1 cellular context compared by ENCODE assay signal in the genomic region with DNA sequence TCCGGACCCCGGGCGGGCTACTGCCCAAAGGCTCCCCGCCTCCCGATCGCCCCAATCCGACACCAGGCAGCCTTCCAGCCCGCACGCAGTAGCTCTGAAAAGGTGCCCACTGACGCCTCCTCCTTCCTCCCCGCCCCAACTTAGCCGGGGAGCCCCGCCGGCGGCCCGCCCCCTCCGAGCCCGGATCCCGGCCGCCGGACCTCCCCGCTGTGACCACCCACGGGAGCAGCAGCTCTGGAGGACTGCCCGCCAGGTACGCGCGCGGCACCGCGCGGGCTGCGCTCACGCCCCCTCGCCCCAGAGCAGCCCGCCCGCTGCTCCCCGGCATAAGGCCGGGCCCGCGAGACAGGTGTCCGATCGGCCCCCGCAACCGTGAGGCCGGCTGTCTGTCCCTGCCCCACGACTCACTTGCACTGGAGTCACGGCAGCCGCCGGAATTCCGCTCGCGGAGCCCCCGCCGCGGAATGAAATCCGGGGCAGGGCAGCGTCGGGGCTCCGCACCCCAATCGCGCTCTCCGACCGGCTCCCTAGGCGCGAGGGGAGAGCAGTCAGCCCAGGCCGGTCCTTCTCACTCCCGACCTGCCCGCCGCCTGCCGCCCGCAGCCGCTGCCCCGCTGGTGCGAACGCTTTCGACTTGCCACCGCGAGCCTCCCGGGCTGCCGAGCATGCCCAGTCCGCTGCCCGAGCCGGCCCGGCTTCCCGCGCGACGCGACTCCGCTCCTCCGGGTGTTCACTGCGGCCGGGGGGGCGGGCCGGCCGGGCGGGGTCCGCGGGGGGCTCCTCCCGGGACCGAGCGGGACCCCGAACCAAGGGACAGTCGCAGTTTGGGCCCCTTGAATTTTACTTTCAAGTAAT.
TF ChIP-seq lines count a peak whose summit lies in the region.

TSS of gene SGMS1 (minus strand) at position 658 of the 855 bp plus-strand sequence. CDS start 279,842 bp downstream, outside the sequence.

TF ChIP-seq in K562, 482 proteins besides CTCF, POLR2A, EP300 and RAD21 (continued from another document and continues in another):
- peak in 1 of 2 experiments; percentile 57; a peak in 1 of 4 replicates for TF ChIP-seq MLLT1 (IDR thresholded peaks at IDR 0.05)
- peak; percentile 39 for TF ChIP-seq PHF20 (IDR thresholded peaks at IDR 0.05; ENCODE audit: partially characterized antibody)
- TF ChIP-seq ZBTB33 (CRISPR knock-in tag; IDR thresholded peaks at IDR 0.05): 0 out of 2 replicates have a peak, but pooled peaks have one; percentile 9
- TF ChIP-seq ZNF584 (CRISPR knock-in tag; IDR thresholded peaks at IDR 0.05; ENCODE audit: low read depth): no peak
- TF ChIP-seq ZC3H11A (IDR thresholded peaks at IDR 0.05; ENCODE audit: low read depth, low read length): no peak
- peak; percentile 37; the same call in 1 of the 2 replicates for TF ChIP-seq KDM2B (CRISPR knock-in tag; IDR thresholded peaks at IDR 0.05)
- TF ChIP-seq CHD1 (IDR thresholded peaks at IDR 0.05; ENCODE audit: low read length): peak; percentile 88
- 0 out of 2 replicates have a peak, but pooled peaks have one; percentile 26 for TF ChIP-seq NFIC (IDR thresholded peaks at IDR 0.05)
- peak; percentile 75; the same call in 1 of the 2 replicates for TF ChIP-seq CREM (IDR thresholded peaks at IDR 0.05; ENCODE audit: low read depth)
- TF ChIP-seq, protein P1, sequence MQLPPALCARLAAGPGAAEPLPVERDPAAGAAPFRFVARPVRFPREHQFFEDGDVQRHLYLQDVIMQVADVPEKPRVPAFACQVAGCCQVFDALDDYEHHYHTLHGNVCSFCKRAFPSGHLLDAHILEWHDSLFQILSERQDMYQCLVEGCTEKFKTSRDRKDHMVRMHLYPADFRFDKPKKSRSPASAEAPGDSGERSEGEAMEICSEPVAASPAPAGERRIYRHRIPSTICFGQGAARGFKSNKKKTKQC (CRISPR knock-in tag; IDR thresholded peaks at IDR 0.05): peak; percentile 23; the same call in 1 of the 2 replicates
- peak; percentile 57; the same call in 1 of the 2 replicates for TF ChIP-seq ARID4B (CRISPR knock-in tag; IDR thresholded peaks at IDR 0.05)
- no peak for TF ChIP-seq ELF4 (CRISPR knock-in tag; IDR thresholded peaks at IDR 0.05)
- no peak for TF ChIP-seq CSDE1 (IDR thresholded peaks at IDR 0.05)
- TF ChIP-seq DACH1 (IDR thresholded peaks at IDR 0.05; ENCODE audit: partially characterized antibody): no peak
- TF ChIP-seq, protein P2, sequence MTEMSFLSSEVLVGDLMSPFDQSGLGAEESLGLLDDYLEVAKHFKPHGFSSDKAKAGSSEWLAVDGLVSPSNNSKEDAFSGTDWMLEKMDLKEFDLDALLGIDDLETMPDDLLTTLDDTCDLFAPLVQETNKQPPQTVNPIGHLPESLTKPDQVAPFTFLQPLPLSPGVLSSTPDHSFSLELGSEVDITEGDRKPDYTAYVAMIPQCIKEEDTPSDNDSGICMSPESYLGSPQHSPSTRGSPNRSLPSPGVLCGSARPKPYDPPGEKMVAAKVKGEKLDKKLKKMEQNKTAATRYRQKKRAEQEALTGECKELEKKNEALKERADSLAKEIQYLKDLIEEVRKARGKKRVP (CRISPR knock-in tag; IDR thresholded peaks at IDR 0.05): no peak
- TF ChIP-seq TOE1 (IDR thresholded peaks at IDR 0.05; ENCODE audit: borderline replicate concordance): no peak
- no peak for TF ChIP-seq TOE1 (CRISPR knock-in tag; IDR thresholded peaks at IDR 0.05; ENCODE audit: borderline replicate concordance, low read depth)
- TF ChIP-seq KLF16 (IDR thresholded peaks at IDR 0.05): no peak
- peak; percentile 64 for TF ChIP-seq CCNT2 (IDR thresholded peaks at IDR 0.05; ENCODE audit: borderline replicate concordance, extremely low read depth, insufficient read length, low read depth, low read length)
- peak; percentile 98 for TF ChIP-seq VEZF1 (CRISPR knock-in tag; IDR thresholded peaks at IDR 0.05)
- TF ChIP-seq SMC3 (conservative IDR thresholded peaks at IDR 0.05; ENCODE audit: insufficient read depth, low read depth, low read length): 0 out of 2 replicates have a peak, but pooled peaks have one; percentile 1
- TF ChIP-seq COPS2 (conservative IDR thresholded peaks at IDR 0.05): no peak
- TF ChIP-seq SMARCC2 (IDR thresholded peaks at IDR 0.05; ENCODE audit: low read depth): no peak
- no peak for TF ChIP-seq ZC3H4 (CRISPR knock-in tag; IDR thresholded peaks at IDR 0.05; ENCODE audit: borderline replicate concordance)
- no peak for TF ChIP-seq HES1 (IDR thresholded peaks at IDR 0.05; ENCODE audit: low read depth)
- TF ChIP-seq PHB2 (IDR thresholded peaks at IDR 0.05; ENCODE audit: low read depth): no peak
- TF ChIP-seq CHD2 (IDR thresholded peaks at IDR 0.05; ENCODE audit: low read depth, low read length): no peak
- no peak for TF ChIP-seq TAL1 (IDR thresholded peaks at IDR 0.05)
- TF ChIP-seq FOXA1 (IDR thresholded peaks at IDR 0.05; ENCODE audit: borderline replicate concordance): no peak
- TF ChIP-seq PCBP2 (IDR thresholded peaks at IDR 0.05; ENCODE audit: low read depth, low read length, poor library complexity, severe bottlenecking): no peak
- no peak for TF ChIP-seq TCF7L2 (IDR thresholded peaks at IDR 0.05; ENCODE audit: low read depth, low read length)
- no peak for TF ChIP-seq TAF15 (IDR thresholded peaks at IDR 0.05; ENCODE audit: low read depth, low read length)
- peak; percentile 61 for TF ChIP-seq RBBP5 (IDR thresholded peaks at IDR 0.05; ENCODE audit: borderline replicate concordance, insufficient read depth, low read length, poor library complexity, severe bottlenecking)
- TF ChIP-seq RFX5 (IDR thresholded peaks at IDR 0.05; ENCODE audit: low read depth, low read length): no peak
- TF ChIP-seq SIN3A (IDR thresholded peaks at IDR 0.05; ENCODE audit: borderline replicate concordance in 2 of 2, control insufficient read depth in 1 of 2, low read depth in 2 of 2, low read length in 2 of 2): peak in 1 of 2 experiments; percentile 57; a peak in 1 of 4 replicates
- TF ChIP-seq ZBTB7A (IDR thresholded peaks at IDR 0.05; ENCODE audit: borderline replicate concordance, control insufficient read depth, low read depth, low read length): peak; percentile 96
- TF ChIP-seq, protein P3, sequence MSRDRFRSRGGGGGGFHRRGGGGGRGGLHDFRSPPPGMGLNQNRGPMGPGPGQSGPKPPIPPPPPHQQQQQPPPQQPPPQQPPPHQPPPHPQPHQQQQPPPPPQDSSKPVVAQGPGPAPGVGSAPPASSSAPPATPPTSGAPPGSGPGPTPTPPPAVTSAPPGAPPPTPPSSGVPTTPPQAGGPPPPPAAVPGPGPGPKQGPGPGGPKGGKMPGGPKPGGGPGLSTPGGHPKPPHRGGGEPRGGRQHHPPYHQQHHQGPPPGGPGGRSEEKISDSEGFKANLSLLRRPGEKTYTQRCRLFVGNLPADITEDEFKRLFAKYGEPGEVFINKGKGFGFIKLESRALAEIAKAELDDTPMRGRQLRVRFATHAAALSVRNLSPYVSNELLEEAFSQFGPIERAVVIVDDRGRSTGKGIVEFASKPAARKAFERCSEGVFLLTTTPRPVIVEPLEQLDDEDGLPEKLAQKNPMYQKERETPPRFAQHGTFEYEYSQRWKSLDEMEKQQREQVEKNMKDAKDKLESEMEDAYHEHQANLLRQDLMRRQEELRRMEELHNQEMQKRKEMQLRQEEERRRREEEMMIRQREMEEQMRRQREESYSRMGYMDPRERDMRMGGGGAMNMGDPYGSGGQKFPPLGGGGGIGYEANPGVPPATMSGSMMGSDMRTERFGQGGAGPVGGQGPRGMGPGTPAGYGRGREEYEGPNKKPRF (IDR thresholded peaks at IDR 0.05; ENCODE audit: low read depth, low read length): no peak
- 0 out of 2 replicates have a peak, but pooled peaks have one; percentile 14 for TF ChIP-seq PHB (CRISPR knock-in tag; IDR thresholded peaks at IDR 0.05)
- no peak for TF ChIP-seq ZNF217 (CRISPR knock-in tag; IDR thresholded peaks at IDR 0.05)
- TF ChIP-seq BHLHE40 (IDR thresholded peaks at IDR 0.05; ENCODE audit: low read length): no peak
- no peak for TF ChIP-seq TEAD2 (tag; IDR thresholded peaks at IDR 0.05)
- no peak for TF ChIP-seq ZFP91 (CRISPR knock-in tag; IDR thresholded peaks at IDR 0.05)
- TF ChIP-seq KAT8 (IDR thresholded peaks at IDR 0.05; ENCODE audit: low read depth): no peak
- no peak for TF ChIP-seq HIVEP1 (CRISPR knock-in tag; IDR thresholded peaks at IDR 0.05)
- TF ChIP-seq ZEB2 (IDR thresholded peaks at IDR 0.05): no peak
- no peak for TF ChIP-seq ETV1 (tag; conservative IDR thresholded peaks at IDR 0.05; ENCODE audit: low read depth)
- no peak for TF ChIP-seq ZNF764 (CRISPR knock-in tag; IDR thresholded peaks at IDR 0.05; ENCODE audit: low read depth)
- no peak for TF ChIP-seq HEY1 (CRISPR knock-in tag; IDR thresholded peaks at IDR 0.05; ENCODE audit: borderline replicate concordance)
- TF ChIP-seq STAG1 (CRISPR knock-in tag; IDR thresholded peaks at IDR 0.05; ENCODE audit: borderline replicate concordance): no peak
- no peak for TF ChIP-seq TARDBP (IDR thresholded peaks at IDR 0.05)
